Comparison of ENCODE assay signal across 8 cellular contexts in genomic region chr17:50290074-50290702, GRCh38. TPM values are rescaled to one million over a fixed set of nuclear protein-coding genes. Genes with fewer than 3 reads are reported as not detected.
DNase-seq lines count a peak whose midpoint lies in the region; ATAC-seq, FAIRE-seq and TF ChIP-seq lines count a peak whose summit lies in the region.

No MANE protein-coding gene starts in this region.

- H3K79me1 ChIP-seq in mesenchymal stem cell (replicated peaks; ENCODE audit: low read length, poor library complexity, severe bottlenecking) = peaks cover 2% of the 10 kb centered on the region

- H2AK5ac ChIP-seq in mesenchymal stem cell (ENCODE audit: low read length, severe bottlenecking) = peak overlapping the region; percentile 96

- peak overlapping the region; percentile 46 for H2BK15ac ChIP-seq in mesenchymal stem cell (ENCODE audit: low read depth, poor library complexity, severe bottlenecking)

- H4K91ac ChIP-seq in mesenchymal stem cell (ENCODE audit: low read length) = peak overlapping the region; percentile 93

- H2BK12ac ChIP-seq in mesenchymal stem cell (ENCODE audit: low read length in 2 of 2) = peak overlapping the region; percentile 100

- H2BK5ac ChIP-seq in mesenchymal stem cell (ENCODE audit: low read depth, low read length, poor library complexity, severe bottlenecking) = no peak overlapping the region

- H3K4ac ChIP-seq in mesenchymal stem cell (ENCODE audit: low read depth in 1 of 2, low read length in 2 of 2) = peak overlapping the region; percentile 84 to 94

- H3K9me3 ChIP-seq in mesenchymal stem cell (ENCODE audit: control insufficient read depth, low read length) (no peaks in the 10 kb centered on the region), upper lobe of left lung (no peaks in the 10 kb centered on the region)

- TF ChIP-seq CTCF in coronary artery (IDR thresholded peaks at IDR 0.05) (no peak), upper lobe of left lung (IDR thresholded peaks at IDR 0.05) (no peak)

- no peak overlapping the region for H2AFZ ChIP-seq in mesenchymal stem cell (ENCODE audit: low read depth, low read length)

- H3K14ac ChIP-seq in mesenchymal stem cell (ENCODE audit: low read length in 2 of 2) = peak overlapping the region in 1 of 2 experiments; percentile 51

- peak overlapping the region; percentile 62 for H3K4me3 ChIP-seq in coronary artery
- peak overlapping the region in 1 of 2 experiments; percentile 75 for H3K4me3 ChIP-seq in mesenchymal stem cell (ENCODE audit: insufficient read depth in 1 of 2, low read depth in 1 of 2, low read length in 2 of 2)
- peak overlapping the region in 2 of 4 donors; percentile 13 to 31 for H3K4me3 ChIP-seq in upper lobe of left lung

- H3K27ac ChIP-seq in coronary artery = peak overlapping the region; percentile 91 to 93
- peak overlapping the region; percentile 55 for H3K27ac ChIP-seq in mesenchymal stem cell (ENCODE audit: low read length, poor library complexity, severe bottlenecking)
- peak overlapping the region; percentile 79 to 89 (median 84) for H3K27ac ChIP-seq in upper lobe of left lung

- no peak overlapping the region for H3K23ac ChIP-seq in mesenchymal stem cell (ENCODE audit: low read length in 2 of 2)

- peak overlapping the region; percentile 86 for H4K8ac ChIP-seq in mesenchymal stem cell (ENCODE audit: low read length)

- peak overlapping the region; percentile 75 for H2BK120ac ChIP-seq in mesenchymal stem cell (ENCODE audit: low read depth, low read length)

- TF ChIP-seq POLR2A in GM12891 (IDR thresholded peaks at IDR 0.05; ENCODE audit: low read depth, low read length) (no peak), upper lobe of left lung (IDR thresholded peaks at IDR 0.05) (peak in 1 of 4 donors; percentile 47)

- peak; percentile 82 for FAIRE-seq in GM12891 (lab: Jason Lieb, UNC)

- H3K36me3 ChIP-seq in mesenchymal stem cell (ENCODE audit: control insufficient read depth in 1 of 2, insufficient read depth in 2 of 2, low read depth in 1 of 2, low read length in 2 of 2) (peaks cover 0 to 14% of the 10 kb centered on the region in 2 experiments), upper lobe of left lung (no peaks in the 10 kb centered on the region)

- H3K27me3 ChIP-seq in mesenchymal stem cell (ENCODE audit: control insufficient read depth in 1 of 2, insufficient read depth in 1 of 2, low read length in 2 of 2) (no peaks in the 10 kb centered on the region), upper lobe of left lung (no peaks in the 10 kb centered on the region)

- peak; percentile 93 to 96 for ATAC-seq in upper lobe of left lung (ENCODE audit: low FRiP score in 2 of 2)

- 39% methylated on average over 8 of the region's 8 CpGs for WGBS in mesenchymal stem cell
- WGBS in upper lobe of left lung, 2 donors = 34 to 45% methylated on average over 6 to 8 of the region's 8 CpGs

- peak overlapping the region; percentile 98 for H3K18ac ChIP-seq in mesenchymal stem cell (ENCODE audit: low read depth in 1 of 2, low read length in 2 of 2)

- H3K9ac ChIP-seq in mesenchymal stem cell (ENCODE audit: low read length) = peak overlapping the region; percentile 84

- no peak overlapping the region for H3K4me2 ChIP-seq in mesenchymal stem cell (ENCODE audit: low read length, poor library complexity, severe bottlenecking)

- TF ChIP-seq EP300 in upper lobe of left lung (IDR thresholded peaks at IDR 0.05) = peak in 1 of 4 donors; percentile 89

- DNase-seq in GM12891 (ENCODE audit: insufficient read length, low spot score) (no peak), OCI-M1 (lab: John Stamatoyannopoulos, UW) (peak; percentile 65), coronary artery (ENCODE audit: low spot score) (peak; percentile 92), mesenchymal stem cell (peak; percentile 99), upper lobe of left lung (peak in 1 of 2 donors; percentile 90), DMS153 treated with DMSO at 0.1 percent for 48 hours (lab: John Stamatoyannopoulos, UW; ENCODE audit: unreplicated experiment) (no peak), GM19238 (ENCODE audit: insufficient read length, low spot score) (no peak)
- no peak for DNase-seq in activated effector memory CD4-positive, alpha-beta T cell treated with anti-CD3 and anti-CD28 coated beads, Interleukin-2, amount 50 U/mL, for 16 hours

- H3K4me1 ChIP-seq in mesenchymal stem cell (ENCODE audit: control insufficient read depth, insufficient read depth, low read depth, low read length) = peaks cover 14% of the 10 kb centered on the region
- H3K4me1 ChIP-seq in upper lobe of left lung = peaks cover 18 to 46% (median 30%) of the 10 kb centered on the region in 4 donors

TF ChIP-seq in GM12891, 5 proteins besides CTCF, POLR2A, EP300 and RAD21:
- TF ChIP-seq TAF1 (IDR thresholded peaks at IDR 0.05; ENCODE audit: low read depth, low read length) = no peak
- TF ChIP-seq SPI1 (IDR thresholded peaks at IDR 0.05; ENCODE audit: low read depth, low read length) = no peak
- TF ChIP-seq POLR2AphosphoS5 (IDR thresholded peaks at IDR 0.05; ENCODE audit: low read depth, low read length) = no peak
- no peak for TF ChIP-seq PAX5 (IDR thresholded peaks at IDR 0.05; ENCODE audit: insufficient read depth, low read length, severe bottlenecking)
- TF ChIP-seq POU2F2 (IDR thresholded peaks at IDR 0.05; ENCODE audit: low read depth, low read length) = no peak

RNA-seq across cellular contexts. Expression of gene TMEM92, which starts 15.9 kb away (rescaled TPM):
- 0.14 TPM for polyA plus RNA-seq in GM12891 (2012; ENCODE audit: low read depth, missing spikeins)
- 0.86 TPM for polyA plus RNA-seq in mesenchymal stem cell (2013, experiment 1 of 2)
- 0.62 TPM for polyA plus RNA-seq in mesenchymal stem cell (2013, experiment 2 of 2)
- 10 to 100 TPM in 1 of 6 donors, 1 to 10 TPM in 5; 1.3 to 15.7 (median 3.8) TPM for total RNA-seq in upper lobe of left lung

RNA-seq across cellular contexts. Expression of gene XYLT2, which starts 55.7 kb away (rescaled TPM):
- polyA plus RNA-seq in GM12891 (2012; ENCODE audit: low read depth, missing spikeins) = 7.1 TPM
- 27.9 TPM for polyA plus RNA-seq in mesenchymal stem cell (2013, experiment 1 of 2)
- 27.6 TPM for polyA plus RNA-seq in mesenchymal stem cell (2013, experiment 2 of 2)
- 10 to 100 TPM; 16.4 to 33.5 (median 19.2) TPM for total RNA-seq in upper lobe of left lung

Comparison
In these comparisons a context has a peak if more than half of its experiments do, and no peak if none do; other contexts are left out.
1. DNase-seq: peak in OCI-M1 (single experiment), coronary artery (single experiment) and mesenchymal stem cell (single experiment); none in GM12891 (single experiment), DMS153 treated with DMSO at 0.1 percent for 48 hours (single experiment), activated effector memory CD4-positive, alpha-beta T cell treated with anti-CD3 and anti-CD28 coated beads, Interleukin-2, amount 50 U/mL, for 16 hours (single experiment) and GM19238 (single experiment).
2. Peak in every context shown above with its lines, with median percentiles within 50 percentile points of each other: H3K27ac ChIP-seq.